14 cellular contexts compared by ENCODE assay signal in the genomic region with DNA sequence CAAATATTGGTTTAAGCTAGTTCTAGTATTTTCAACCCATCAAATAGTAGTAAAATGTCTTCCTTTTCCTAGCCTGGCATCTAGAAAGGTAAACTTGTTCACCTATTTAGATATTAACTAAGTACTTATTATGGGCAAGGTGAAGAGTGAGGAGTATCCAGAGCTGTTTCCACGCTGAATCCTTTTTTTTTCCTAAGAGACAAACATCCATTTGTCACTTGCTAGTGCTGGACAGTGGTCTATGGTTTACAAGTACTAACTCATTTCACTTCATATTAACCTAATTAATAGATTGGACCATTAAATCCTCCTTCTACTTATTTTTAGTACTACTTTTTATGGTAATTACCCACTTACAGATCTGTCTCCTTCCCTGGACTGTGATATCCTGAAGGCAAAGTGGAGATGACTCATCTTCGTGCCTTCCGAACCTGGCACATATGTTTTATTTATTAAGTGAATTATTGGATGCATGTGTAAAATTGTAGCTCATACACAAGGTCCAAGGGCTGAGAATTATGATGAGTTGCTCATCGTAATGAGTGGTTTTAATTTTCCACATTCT.
"Had no signal": no experiment of that assay in that cellular context is flagged by ENCODE, and none has a peak within 500 bp of the region (broad histone marks: within the 10 kb centered on the region; RNA-seq: fewer than 3 reads in every experiment).

No MANE protein-coding gene starts in this region.

- H3K4me3 ChIP-seq: heart right ventricle, psoas muscle, spleen, transverse colon had no signal

- H3K36me3 ChIP-seq: heart right ventricle, spleen, transverse colon had no signal

- H3K27me3 ChIP-seq: heart right ventricle, spleen, transverse colon had no signal

- H3K9me3 ChIP-seq: psoas muscle, transverse colon had no signal

- DNase-seq: activated CD4-positive, alpha-beta T cell treated with anti-CD3 and anti-CD28 coated beads, Interleukin-2, amount 50 U/mL, for 1 hour; activated T-cell treated with anti-CD3 and anti-CD28 coated beads for 4 hours; amygdala; endodermal cell; heart right ventricle; left ventricle myocardium superior; mesendoderm; psoas muscle; spleen; stimulated activated CD4-positive, alpha-beta T cell treated with anti-CD3 and anti-CD28 coated beads, Interleukin-1b, Interleukin-23, amount 100 ng/mL, for 48 hours; stimulated activated naive B cell treated with anti-CD40 and anti-IgM and Interleukin-4, amounts not matched to agents 10 μg/mL and 1 μg/mL and 100 μg/mL, for 72 hours; transverse colon had no signal

- H3K27ac ChIP-seq: heart right ventricle, psoas muscle, spleen, transverse colon had no signal

- H3K4me1 ChIP-seq: heart right ventricle, psoas muscle, spleen, transverse colon had no signal

- ATAC-seq: activated naive CD4-positive, alpha-beta T cell treated with anti-CD3 and anti-CD28 coated beads, Interleukin-2, amount 50 U/mL, for 72 hours; heart right ventricle; left ventricle myocardium superior; psoas muscle; sciatic nerve; stimulated activated naive B cell treated with anti-CD40 and anti-IgM and Interleukin-4, amounts not matched to agents 10 μg/mL and 1 μg/mL and 100 μg/mL, for 72 hours had no signal
